In the genomic region with DNA sequence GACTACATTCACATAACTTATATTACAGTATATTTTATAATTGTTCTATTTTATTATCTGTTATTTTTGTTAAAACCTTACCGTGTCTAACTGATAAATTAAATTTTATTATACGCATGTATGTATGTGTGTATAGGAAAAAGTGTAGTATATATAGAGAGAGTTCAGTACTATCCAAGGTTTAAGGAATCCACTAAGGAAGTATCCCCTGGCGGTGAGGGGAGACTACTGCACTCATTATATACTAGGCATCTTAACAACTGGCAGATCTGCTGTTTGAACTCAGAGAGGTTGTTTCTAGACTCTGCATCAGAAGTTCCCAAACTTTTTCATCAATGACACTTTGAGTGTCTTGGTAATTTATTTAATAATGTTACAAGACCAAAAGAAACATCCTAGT, we compare ENCODE assay signal across 13 cellular contexts.
DNase-seq lines count a peak whose midpoint lies in the region; ATAC-seq and TF ChIP-seq lines count a peak whose summit lies in the region.
"Had no signal": no experiment of that assay in that cellular context is flagged by ENCODE, and none has a peak within 500 bp of the region (broad histone marks: within the 10 kb centered on the region; RNA-seq: fewer than 3 reads in every experiment).

No MANE protein-coding gene starts in this region.

- peak; percentile 69 for ATAC-seq in GM18502 (IDR thresholded peaks at IDR 0.05; ENCODE audit: poor library complexity, unreplicated experiment)
- ATAC-seq in HG02642 (IDR thresholded peaks at IDR 0.05; ENCODE audit: poor library complexity, unreplicated experiment) = peak; percentile 60
- ATAC-seq in WTC11 = peak; percentile 96
- ATAC-seq: heart right ventricle had no signal

- H3K27ac Mint-ChIP-seq in WTC11 = no peak overlapping the region
- no peak overlapping the region for H3K27ac Mint-ChIP-seq in T-helper 2 cell treated with Interferon-gamma antibody and Interleukin-4, amounts not matched to agents 5 μg/mL and 100 μg/mL, for 36 hours
- H3K27ac Mint-ChIP-seq: activated naive CD4-positive, alpha-beta T cell treated with anti-CD3 and anti-CD28 coated beads, Interleukin-2, amount 50 U/mL, for 24 hours had no signal

- no peak overlapping the region for H3K4me3 ChIP-seq in mesendoderm (ENCODE audit: low read length)
- H3K4me3 ChIP-seq: dorsolateral prefrontal cortex, heart right ventricle, thoracic aorta had no signal

- CTCF ChIA-PET in WTC11 (lab: Charles Lee) = no interaction called here

- no peak overlapping the region for H3K27ac ChIP-seq in mesendoderm (ENCODE audit: low read depth, low read length)
- H3K27ac ChIP-seq: dorsolateral prefrontal cortex, heart right ventricle, KMS-11, thoracic aorta had no signal

- no peak overlapping the region for H4K8ac ChIP-seq in mesendoderm (ENCODE audit: low read depth, low read length)

- H3K36me3 ChIP-seq in mesendoderm (ENCODE audit: control insufficient read depth, insufficient read depth, low read length) = no peaks in the 10 kb centered on the region
- H3K36me3 ChIP-seq: heart right ventricle, thoracic aorta had no signal

- no peak overlapping the region for H2AK5ac ChIP-seq in mesendoderm (ENCODE audit: low read length)

- POLR2A ChIA-PET in WTC11 (lab: Charles Lee) = no interaction called here

- H3K4me2 ChIP-seq in mesendoderm (ENCODE audit: low read length) = no peak overlapping the region
- H3K4me2 ChIP-seq: KMS-11 had no signal

- no CpG with 5 or more reads among the region's 3 CpGs for WGBS in mesendoderm (ENCODE audit: extremely low coverage, insufficient coverage, low lambda C conversion rate)

- H3K36me3 Mint-ChIP-seq in WTC11 = no peaks in the 10 kb centered on the region
- no peaks in the 10 kb centered on the region for H3K36me3 Mint-ChIP-seq in T-helper 2 cell treated with Interferon-gamma antibody and Interleukin-4, amounts not matched to agents 5 μg/mL and 100 μg/mL, for 36 hours (ENCODE audit: low read depth)
- H3K36me3 Mint-ChIP-seq: activated naive CD4-positive, alpha-beta T cell treated with anti-CD3 and anti-CD28 coated beads, Interleukin-2, amount 50 U/mL, for 24 hours had no signal

- H3K4me1 ChIP-seq in mesendoderm (ENCODE audit: control insufficient read depth, low read depth, low read length) = no peaks in the 10 kb centered on the region
- H3K4me1 ChIP-seq: heart right ventricle had no signal

- H2BK120ac ChIP-seq in mesendoderm (ENCODE audit: low read depth, low read length) = no peak overlapping the region

- no peaks in the 10 kb centered on the region for H3K79me1 ChIP-seq in mesendoderm (ENCODE audit: low read length)

- no peak overlapping the region for H2BK15ac ChIP-seq in mesendoderm (replicated peaks; ENCODE audit: low read depth)

- H4K5ac ChIP-seq in mesendoderm (ENCODE audit: low read length) = no peak overlapping the region

- no peaks in the 10 kb centered on the region for H3K9me3 Mint-ChIP-seq in WTC11
- no peaks in the 10 kb centered on the region for H3K9me3 Mint-ChIP-seq in T-helper 2 cell treated with Interferon-gamma antibody and Interleukin-4, amounts not matched to agents 5 μg/mL and 100 μg/mL, for 36 hours

- no peak overlapping the region for H3K23ac ChIP-seq in mesendoderm (ENCODE audit: low read length)

- DNase-seq in WTC11 (ENCODE audit: low spot score) (peak; percentile 16), mesendoderm (peak; percentile 52), T-helper 2 cell (no peak), COR-L47 (lab: John Stamatoyannopoulos, UW) (no peak), H4 (ENCODE audit: low spot score) (no peak)
- DNase-seq in T-helper 2 cell treated with Interferon-gamma antibody and Interleukin-4, amounts not matched to agents 5 μg/mL and 100 μg/mL, for 36 hours (ENCODE audit: low spot score) = no peak
- DNase-seq: dorsolateral prefrontal cortex, heart right ventricle had no signal

- H3K4me3 Mint-ChIP-seq in WTC11 = no peak overlapping the region
- no peak overlapping the region for H3K4me3 Mint-ChIP-seq in T-helper 2 cell treated with Interferon-gamma antibody and Interleukin-4, amounts not matched to agents 5 μg/mL and 100 μg/mL, for 36 hours
- H3K4me3 Mint-ChIP-seq: activated naive CD4-positive, alpha-beta T cell treated with anti-CD3 and anti-CD28 coated beads, Interleukin-2, amount 50 U/mL, for 24 hours had no signal

- H3K27me3 Mint-ChIP-seq in WTC11 (ENCODE audit: low read depth) = no peaks in the 10 kb centered on the region
- no peaks in the 10 kb centered on the region for H3K27me3 Mint-ChIP-seq in T-helper 2 cell treated with Interferon-gamma antibody and Interleukin-4, amounts not matched to agents 5 μg/mL and 100 μg/mL, for 36 hours (ENCODE audit: low read depth)
- H3K27me3 Mint-ChIP-seq: activated naive CD4-positive, alpha-beta T cell treated with anti-CD3 and anti-CD28 coated beads, Interleukin-2, amount 50 U/mL, for 24 hours had no signal

- no peaks in the 10 kb centered on the region for H3K27me3 ChIP-seq in mesendoderm (ENCODE audit: insufficient read depth, low read length, poor library complexity)
- H3K27me3 ChIP-seq: dorsolateral prefrontal cortex, heart right ventricle had no signal

- H3K56ac ChIP-seq in mesendoderm (ENCODE audit: low read length) = no peak overlapping the region

- H3K4me1 Mint-ChIP-seq in WTC11 = no peaks in the 10 kb centered on the region
- no peaks in the 10 kb centered on the region for H3K4me1 Mint-ChIP-seq in T-helper 2 cell treated with Interferon-gamma antibody and Interleukin-4, amounts not matched to agents 5 μg/mL and 100 μg/mL, for 36 hours (ENCODE audit: low read depth)
- H3K4me1 Mint-ChIP-seq: activated naive CD4-positive, alpha-beta T cell treated with anti-CD3 and anti-CD28 coated beads, Interleukin-2, amount 50 U/mL, for 24 hours had no signal

- no peaks in the 10 kb centered on the region for H3K79me2 ChIP-seq in mesendoderm (ENCODE audit: control insufficient read depth, insufficient read depth, low read length)

- TF ChIP-seq CTCF in WTC11 (IDR thresholded peaks at IDR 0.05) = peak; percentile 41; the same call in 1 of the 2 replicates

- no peak overlapping the region for H3K18ac ChIP-seq in mesendoderm (ENCODE audit: low read length)

- H3K9ac ChIP-seq in mesendoderm (ENCODE audit: low read length) = no peak overlapping the region
- H3K9ac ChIP-seq: KMS-11 had no signal

- no peak overlapping the region for H3K4ac ChIP-seq in mesendoderm (ENCODE audit: low read depth, low read length)

- no peak overlapping the region for H2BK5ac ChIP-seq in mesendoderm (ENCODE audit: low read length)

TF ChIP-seq in WTC11, 78 proteins besides CTCF, POLR2A, EP300 and RAD21:
- TF ChIP-seq JUN (CRISPR knock-in tag; IDR thresholded peaks at IDR 0.05) (no peak), ZNF416 (CRISPR knock-in tag; IDR thresholded peaks at IDR 0.05) (no peak)
- TF ChIP-seq, protein P1, sequence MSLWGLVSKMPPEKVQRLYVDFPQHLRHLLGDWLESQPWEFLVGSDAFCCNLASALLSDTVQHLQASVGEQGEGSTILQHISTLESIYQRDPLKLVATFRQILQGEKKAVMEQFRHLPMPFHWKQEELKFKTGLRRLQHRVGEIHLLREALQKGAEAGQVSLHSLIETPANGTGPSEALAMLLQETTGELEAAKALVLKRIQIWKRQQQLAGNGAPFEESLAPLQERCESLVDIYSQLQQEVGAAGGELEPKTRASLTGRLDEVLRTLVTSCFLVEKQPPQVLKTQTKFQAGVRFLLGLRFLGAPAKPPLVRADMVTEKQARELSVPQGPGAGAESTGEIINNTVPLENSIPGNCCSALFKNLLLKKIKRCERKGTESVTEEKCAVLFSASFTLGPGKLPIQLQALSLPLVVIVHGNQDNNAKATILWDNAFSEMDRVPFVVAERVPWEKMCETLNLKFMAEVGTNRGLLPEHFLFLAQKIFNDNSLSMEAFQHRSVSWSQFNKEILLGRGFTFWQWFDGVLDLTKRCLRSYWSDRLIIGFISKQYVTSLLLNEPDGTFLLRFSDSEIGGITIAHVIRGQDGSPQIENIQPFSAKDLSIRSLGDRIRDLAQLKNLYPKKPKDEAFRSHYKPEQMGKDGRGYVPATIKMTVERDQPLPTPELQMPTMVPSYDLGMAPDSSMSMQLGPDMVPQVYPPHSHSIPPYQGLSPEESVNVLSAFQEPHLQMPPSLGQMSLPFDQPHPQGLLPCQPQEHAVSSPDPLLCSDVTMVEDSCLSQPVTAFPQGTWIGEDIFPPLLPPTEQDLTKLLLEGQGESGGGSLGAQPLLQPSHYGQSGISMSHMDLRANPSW (CRISPR knock-in tag; conservative IDR thresholded peaks at IDR 0.05; ENCODE audit: low read depth) = no peak
- TF ChIP-seq, protein P2, sequence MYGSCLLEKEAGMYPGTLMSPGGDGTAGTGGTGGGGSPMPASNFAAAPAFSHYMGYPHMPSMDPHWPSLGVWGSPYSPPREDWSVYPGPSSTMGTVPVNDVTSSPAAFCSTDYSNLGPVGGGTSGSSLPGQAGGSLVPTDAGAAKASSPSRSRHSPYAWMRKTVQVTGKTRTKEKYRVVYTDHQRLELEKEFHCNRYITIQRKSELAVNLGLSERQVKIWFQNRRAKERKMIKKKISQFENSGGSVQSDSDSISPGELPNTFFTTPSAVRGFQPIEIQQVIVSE (CRISPR knock-in tag; IDR thresholded peaks at IDR 0.05; ENCODE audit: borderline replicate concordance) = no peak

Comparison
In these comparisons a context has a peak if more than half of its experiments do, and no peak if none do; other contexts are left out.
1. DNase-seq: peak in WTC11 (single experiment) and mesendoderm (single experiment); none in T-helper 2 cell treated with Interferon-gamma antibody and Interleukin-4, amounts not matched to agents 5 μg/mL and 100 μg/mL, for 36 hours (single experiment), T-helper 2 cell (0 of 5), COR-L47 (single experiment) and H4 (single experiment).
2. Peak in every context shown above with its lines, with median percentiles within 50 percentile points of each other: ATAC-seq.